22 cellular contexts compared by ENCODE assay signal in the genomic region with DNA sequence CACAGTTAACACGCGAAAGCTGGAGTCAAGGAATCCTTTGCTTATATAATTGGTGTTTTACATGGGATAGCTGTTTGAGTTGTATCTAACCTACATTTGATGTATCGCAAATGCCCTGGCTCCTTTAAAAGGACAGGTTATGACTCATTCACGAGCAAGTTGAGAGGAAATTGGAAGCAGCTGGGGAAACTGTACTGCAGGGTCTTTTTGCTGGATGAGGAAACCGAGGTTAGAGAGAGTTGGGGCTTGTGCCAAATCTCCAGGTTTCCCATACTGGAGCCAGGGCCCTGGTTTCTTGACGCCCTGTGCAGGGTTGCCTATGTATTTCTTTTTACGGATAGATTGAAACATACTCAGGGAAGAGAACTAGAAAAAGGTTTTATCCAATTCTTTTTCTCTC.
DNase-seq lines count a peak whose midpoint lies in the region; ATAC-seq and TF ChIP-seq lines count a peak whose summit lies in the region.
"Had no signal": no experiment of that assay in that cellular context is flagged by ENCODE, and none has a peak within 500 bp of the region (broad histone marks: within the 10 kb centered on the region; RNA-seq: fewer than 3 reads in every experiment).

No MANE protein-coding gene starts in this region.

- WGBS in upper lobe of left lung, 2 donors, result 76 to 86% methylated on average over 7 of the region's 7 CpGs

- H3K4me3 Mint-ChIP-seq in GM23338, result no peak overlapping the region
- H3K4me3 Mint-ChIP-seq: activated B cell treated with CpG ODN at 0.5 μM for 24 hours; activated CD8-positive, alpha-beta T cell treated with anti-CD3 and anti-CD28 coated beads, Interleukin-2, amount 10 ng/mL, durations not matched to agents 7 days and 5 days; activated T-cell treated with anti-CD3 and anti-CD28 coated beads, Interleukin-2, amount 50 U/mL, for 24 hours; neural progenitor cell had no signal

- TF ChIP-seq EP300 in upper lobe of left lung (IDR thresholded peaks at IDR 0.05), result no peak

- no peak for ATAC-seq in GM23338
- ATAC-seq in HG03280 (IDR thresholded peaks at IDR 0.05; ENCODE audit: unreplicated experiment), result no peak
- ATAC-seq in upper lobe of left lung (ENCODE audit: low FRiP score in 2 of 2), result no peak
- ATAC-seq in upper lobe of right lung, result no peak
- ATAC-seq in GM18873 (IDR thresholded peaks at IDR 0.05; ENCODE audit: low FRiP score, unreplicated experiment), result no peak
- ATAC-seq: activated CD8-positive, alpha-beta T cell treated with anti-CD3 and anti-CD28 coated beads, Interleukin-2, amount 10 ng/mL, durations not matched to agents 7 days and 5 days had no signal

- H3K79me2 ChIP-seq in GM23338 (replicated peaks; ENCODE audit: insufficient read depth), result no peaks in the 10 kb centered on the region

- no peaks in the 10 kb centered on the region for H3K4me1 Mint-ChIP-seq in GM23338
- H3K4me1 Mint-ChIP-seq: neural progenitor cell had no signal

- H3K36me3 ChIP-seq in GM23338 (ENCODE audit: insufficient read depth) (no peaks in the 10 kb centered on the region), upper lobe of left lung (no peaks in the 10 kb centered on the region), upper lobe of right lung (no peaks in the 10 kb centered on the region)
- H3K36me3 ChIP-seq: MG63, neural progenitor cell, spleen, uterus had no signal

- H3K27ac ChIP-seq in GM23338 (ENCODE audit: low read depth), result no peak overlapping the region
- H3K27ac ChIP-seq in RWPE1, result no peak overlapping the region
- no peak overlapping the region for H3K27ac ChIP-seq in upper lobe of left lung
- H3K27ac ChIP-seq in upper lobe of right lung, result no peak overlapping the region
- H3K27ac ChIP-seq: neural progenitor cell, spleen, uterus had no signal

- H3K9me3 Mint-ChIP-seq in GM23338, result no peaks in the 10 kb centered on the region; the same call in 2 of the 3 replicates
- H3K9me3 Mint-ChIP-seq: activated B cell treated with CpG ODN at 0.5 μM for 24 hours; activated T-cell treated with anti-CD3 and anti-CD28 coated beads, Interleukin-2, amount 50 U/mL, for 24 hours; CD4-positive, alpha-beta memory T cell; neural progenitor cell had no signal

- POLR2A ChIA-PET in RWPE1 (lab: Yijun Ruan, JAX; ENCODE audit: low non-redundant PET), result no interaction called here

- CTCF ChIA-PET in RWPE1 (lab: Yijun Ruan, JAX), result no interaction called here

- H3K27me3 ChIP-seq in GM23338 (ENCODE audit: insufficient read depth), result no peaks in the 10 kb centered on the region
- no peaks in the 10 kb centered on the region for H3K27me3 ChIP-seq in upper lobe of left lung
- H3K27me3 ChIP-seq in upper lobe of right lung, result no peaks in the 10 kb centered on the region
- H3K27me3 ChIP-seq: MG63, neural progenitor cell, spleen, uterus had no signal

- H3K36me3 Mint-ChIP-seq in GM23338 (ENCODE audit: low read depth), result no peaks in the 10 kb centered on the region
- H3K36me3 Mint-ChIP-seq: neural progenitor cell had no signal

- no peaks in the 10 kb centered on the region for H3F3A ChIP-seq in GM23338 (replicated peaks; ENCODE audit: low read depth)

- no peak for TF ChIP-seq POLR2A in upper lobe of left lung (IDR thresholded peaks at IDR 0.05)

- no peak overlapping the region for H3K4me2 ChIP-seq in GM23338
- H3K4me2 ChIP-seq: neural progenitor cell had no signal

- DNase-seq in A172 (ENCODE audit: low spot score) (peak; percentile 66), GM23338 (ENCODE audit: low spot score) (no peak), RWPE1 (ENCODE audit: low spot score) (peak; percentile 12), fibroblast of gingiva (ENCODE audit: low read depth) (peak; percentile 21), upper lobe of left lung (no peak), upper lobe of right lung (no peak)
- DNase-seq: activated B cell treated with CpG ODN at 0.5 μM for 24 hours; activated CD8-positive, alpha-beta T cell treated with anti-CD3 and anti-CD28 coated beads, Interleukin-2, amount 10 ng/mL, durations not matched to agents 7 days and 5 days; activated naive CD4-positive, alpha-beta T cell treated with Interleukin-2 at 50 U/mL for 16 hours; activated T-cell treated with anti-CD3 and anti-CD28 coated beads, Interleukin-2, amount 50 U/mL, for 24 hours; aorta; CD4-positive, alpha-beta memory T cell; DMS79; MG63; NCI-H146; NCI-H2171; SIG-M5; spleen; uterus had no signal

- no peak overlapping the region for H3K4me3 ChIP-seq in GM23338
- H3K4me3 ChIP-seq in upper lobe of left lung, result no peak overlapping the region
- H3K4me3 ChIP-seq in upper lobe of right lung, result no peak overlapping the region
- H3K4me3 ChIP-seq: MG63, neural progenitor cell, spleen, uterus had no signal

- no peaks in the 10 kb centered on the region for H4K20me1 ChIP-seq in GM23338 (replicated peaks; ENCODE audit: insufficient read depth)

- no peaks in the 10 kb centered on the region for H3K4me1 ChIP-seq in GM23338 (ENCODE audit: insufficient read depth)
- peaks cover 0 to 4% (median 2%) of the 10 kb centered on the region in 4 donors for H3K4me1 ChIP-seq in upper lobe of left lung
- H3K4me1 ChIP-seq in upper lobe of right lung, result peaks cover 2% of the 10 kb centered on the region
- H3K4me1 ChIP-seq: neural progenitor cell, uterus had no signal

- H3K27me3 Mint-ChIP-seq in GM23338 (ENCODE audit: insufficient read depth, low read depth, poor library complexity), result peaks cover 9% of the 10 kb centered on the region
- H3K27me3 Mint-ChIP-seq: activated T-cell treated with anti-CD3 and anti-CD28 coated beads, Interleukin-2, amount 50 U/mL, for 24 hours; CD4-positive, alpha-beta memory T cell had no signal

- intact Hi-C loops in upper lobe of right lung (cut with DNase I), result no loop called here

- H2AFZ ChIP-seq in GM23338, result 0 out of 2 replicates have a peak overlapping the region, but pooled peaks have one; percentile 59
- H2AFZ ChIP-seq: neural progenitor cell had no signal

- no peak for TF ChIP-seq CTCF in GM23338 (conservative IDR thresholded peaks at IDR 0.05; ENCODE audit: low read depth in 2 of 2)
- no peak for TF ChIP-seq CTCF in RWPE1 (conservative IDR thresholded peaks at IDR 0.05; ENCODE audit: low read depth)
- no peak for TF ChIP-seq CTCF in upper lobe of left lung (IDR thresholded peaks at IDR 0.05)
- no peak for TF ChIP-seq CTCF in upper lobe of right lung (IDR thresholded peaks at IDR 0.05)

- H3K9me3 ChIP-seq in upper lobe of left lung, result no peaks in the 10 kb centered on the region
- H3K9me3 ChIP-seq in upper lobe of right lung, result no peaks in the 10 kb centered on the region
- H3K9me3 ChIP-seq: MG63, uterus had no signal

- peaks cover 2% of the 10 kb centered on the region; the same call in 1 of the 2 replicates for H3K9me2 ChIP-seq in GM23338 (ENCODE audit: insufficient read depth)

- H3K27ac Mint-ChIP-seq in GM23338, result no peak overlapping the region
- H3K27ac Mint-ChIP-seq: activated B cell treated with CpG ODN at 0.5 μM for 24 hours; activated CD8-positive, alpha-beta T cell treated with anti-CD3 and anti-CD28 coated beads, Interleukin-2, amount 10 ng/mL, durations not matched to agents 7 days and 5 days; activated T-cell treated with anti-CD3 and anti-CD28 coated beads, Interleukin-2, amount 50 U/mL, for 24 hours; CD4-positive, alpha-beta memory T cell; neural progenitor cell had no signal

TF ChIP-seq in GM23338, 12 proteins besides CTCF, POLR2A, EP300 and RAD21 (continues in another document):
- TF ChIP-seq EZH2phosphoT487 (IDR thresholded peaks at IDR 0.05; ENCODE audit: unreplicated experiment), result no peak
- TF ChIP-seq, protein P1, sequence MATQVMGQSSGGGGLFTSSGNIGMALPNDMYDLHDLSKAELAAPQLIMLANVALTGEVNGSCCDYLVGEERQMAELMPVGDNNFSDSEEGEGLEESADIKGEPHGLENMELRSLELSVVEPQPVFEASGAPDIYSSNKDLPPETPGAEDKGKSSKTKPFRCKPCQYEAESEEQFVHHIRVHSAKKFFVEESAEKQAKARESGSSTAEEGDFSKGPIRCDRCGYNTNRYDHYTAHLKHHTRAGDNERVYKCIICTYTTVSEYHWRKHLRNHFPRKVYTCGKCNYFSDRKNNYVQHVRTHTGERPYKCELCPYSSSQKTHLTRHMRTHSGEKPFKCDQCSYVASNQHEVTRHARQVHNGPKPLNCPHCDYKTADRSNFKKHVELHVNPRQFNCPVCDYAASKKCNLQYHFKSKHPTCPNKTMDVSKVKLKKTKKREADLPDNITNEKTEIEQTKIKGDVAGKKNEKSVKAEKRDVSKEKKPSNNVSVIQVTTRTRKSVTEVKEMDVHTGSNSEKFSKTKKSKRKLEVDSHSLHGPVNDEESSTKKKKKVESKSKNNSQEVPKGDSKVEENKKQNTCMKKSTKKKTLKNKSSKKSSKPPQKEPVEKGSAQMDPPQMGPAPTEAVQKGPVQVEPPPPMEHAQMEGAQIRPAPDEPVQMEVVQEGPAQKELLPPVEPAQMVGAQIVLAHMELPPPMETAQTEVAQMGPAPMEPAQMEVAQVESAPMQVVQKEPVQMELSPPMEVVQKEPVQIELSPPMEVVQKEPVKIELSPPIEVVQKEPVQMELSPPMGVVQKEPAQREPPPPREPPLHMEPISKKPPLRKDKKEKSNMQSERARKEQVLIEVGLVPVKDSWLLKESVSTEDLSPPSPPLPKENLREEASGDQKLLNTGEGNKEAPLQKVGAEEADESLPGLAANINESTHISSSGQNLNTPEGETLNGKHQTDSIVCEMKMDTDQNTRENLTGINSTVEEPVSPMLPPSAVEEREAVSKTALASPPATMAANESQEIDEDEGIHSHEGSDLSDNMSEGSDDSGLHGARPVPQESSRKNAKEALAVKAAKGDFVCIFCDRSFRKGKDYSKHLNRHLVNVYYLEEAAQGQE (IDR thresholded peaks at IDR 0.05; ENCODE audit: unreplicated experiment), result no peak
- no peak for TF ChIP-seq ZNF114 (CRISPR knock-in tag; IDR thresholded peaks at IDR 0.05)
- no peak for TF ChIP-seq JUNB (IDR thresholded peaks at IDR 0.05; ENCODE audit: unreplicated experiment)

Comparison
In these comparisons a context has a peak if more than half of its experiments do, and no peak if none do; other contexts are left out.
1. DNase-seq: peak in A172 (single experiment), RWPE1 (single experiment) and fibroblast of gingiva (single experiment); none in GM23338 (single experiment), upper lobe of left lung (0 of 2) and upper lobe of right lung (single experiment).